1 cellular context compared by ENCODE assay signal in the genomic region with DNA sequence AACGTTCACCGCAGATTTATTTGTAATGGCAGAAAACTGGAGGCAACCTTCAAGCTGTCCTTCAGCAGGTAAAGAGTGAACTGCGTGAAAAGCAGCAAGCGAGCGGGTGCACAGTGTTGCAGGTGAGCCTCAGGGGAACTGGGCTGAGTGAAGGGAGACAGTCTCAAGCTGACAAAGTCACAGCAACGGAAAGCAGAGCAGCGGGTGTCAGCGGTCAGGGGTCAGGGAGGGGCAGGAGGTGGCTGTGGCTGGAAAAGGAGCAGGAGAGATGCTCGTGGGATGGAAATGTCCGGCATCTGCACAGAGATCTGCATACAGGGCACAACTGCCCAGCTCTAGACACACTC.
TF ChIP-seq lines count a peak whose summit lies in the region.

No MANE protein-coding gene starts in this region.

TF ChIP-seq in GM12878, 131 proteins besides CTCF, POLR2A, EP300 and RAD21 (continued from another document):
- TF ChIP-seq, protein P1, sequence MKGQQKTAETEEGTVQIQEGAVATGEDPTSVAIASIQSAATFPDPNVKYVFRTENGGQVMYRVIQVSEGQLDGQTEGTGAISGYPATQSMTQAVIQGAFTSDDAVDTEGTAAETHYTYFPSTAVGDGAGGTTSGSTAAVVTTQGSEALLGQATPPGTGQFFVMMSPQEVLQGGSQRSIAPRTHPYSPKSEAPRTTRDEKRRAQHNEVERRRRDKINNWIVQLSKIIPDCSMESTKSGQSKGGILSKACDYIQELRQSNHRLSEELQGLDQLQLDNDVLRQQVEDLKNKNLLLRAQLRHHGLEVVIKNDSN (IDR thresholded peaks at IDR 0.05; ENCODE audit: borderline replicate concordance, extremely low read length, insufficient read depth, low read depth, low read length): no peak
- TF ChIP-seq SUPT20H (IDR thresholded peaks at IDR 0.05; ENCODE audit: borderline replicate concordance, control insufficient read depth, low read depth, low read length) (no peak), ZNF24 (IDR thresholded peaks at IDR 0.05) (no peak), HDAC2 (IDR thresholded peaks at IDR 0.05) (no peak), NR2F1 (conservative IDR thresholded peaks at IDR 0.05) (peak; percentile 44; the same call in 1 of the 2 replicates), KDM1A (IDR thresholded peaks at IDR 0.05; ENCODE audit: borderline replicate concordance) (no peak), IKZF1 (conservative IDR thresholded peaks at IDR 0.05) (no peak), TCF3 (IDR thresholded peaks at IDR 0.05; ENCODE audit: borderline replicate concordance, insufficient read depth, low read depth, low read length) (no peak), SP1 (IDR thresholded peaks at IDR 0.05; ENCODE audit: low read depth, low read length) (no peak), STAT1 (conservative IDR thresholded peaks at IDR 0.05) (no peak), ZNF217 (IDR thresholded peaks at IDR 0.05) (no peak), ZNF274 (IDR thresholded peaks at IDR 0.05; ENCODE audit: insufficient read depth, insufficient read length) (no peak)
- TF ChIP-seq, protein P2, sequence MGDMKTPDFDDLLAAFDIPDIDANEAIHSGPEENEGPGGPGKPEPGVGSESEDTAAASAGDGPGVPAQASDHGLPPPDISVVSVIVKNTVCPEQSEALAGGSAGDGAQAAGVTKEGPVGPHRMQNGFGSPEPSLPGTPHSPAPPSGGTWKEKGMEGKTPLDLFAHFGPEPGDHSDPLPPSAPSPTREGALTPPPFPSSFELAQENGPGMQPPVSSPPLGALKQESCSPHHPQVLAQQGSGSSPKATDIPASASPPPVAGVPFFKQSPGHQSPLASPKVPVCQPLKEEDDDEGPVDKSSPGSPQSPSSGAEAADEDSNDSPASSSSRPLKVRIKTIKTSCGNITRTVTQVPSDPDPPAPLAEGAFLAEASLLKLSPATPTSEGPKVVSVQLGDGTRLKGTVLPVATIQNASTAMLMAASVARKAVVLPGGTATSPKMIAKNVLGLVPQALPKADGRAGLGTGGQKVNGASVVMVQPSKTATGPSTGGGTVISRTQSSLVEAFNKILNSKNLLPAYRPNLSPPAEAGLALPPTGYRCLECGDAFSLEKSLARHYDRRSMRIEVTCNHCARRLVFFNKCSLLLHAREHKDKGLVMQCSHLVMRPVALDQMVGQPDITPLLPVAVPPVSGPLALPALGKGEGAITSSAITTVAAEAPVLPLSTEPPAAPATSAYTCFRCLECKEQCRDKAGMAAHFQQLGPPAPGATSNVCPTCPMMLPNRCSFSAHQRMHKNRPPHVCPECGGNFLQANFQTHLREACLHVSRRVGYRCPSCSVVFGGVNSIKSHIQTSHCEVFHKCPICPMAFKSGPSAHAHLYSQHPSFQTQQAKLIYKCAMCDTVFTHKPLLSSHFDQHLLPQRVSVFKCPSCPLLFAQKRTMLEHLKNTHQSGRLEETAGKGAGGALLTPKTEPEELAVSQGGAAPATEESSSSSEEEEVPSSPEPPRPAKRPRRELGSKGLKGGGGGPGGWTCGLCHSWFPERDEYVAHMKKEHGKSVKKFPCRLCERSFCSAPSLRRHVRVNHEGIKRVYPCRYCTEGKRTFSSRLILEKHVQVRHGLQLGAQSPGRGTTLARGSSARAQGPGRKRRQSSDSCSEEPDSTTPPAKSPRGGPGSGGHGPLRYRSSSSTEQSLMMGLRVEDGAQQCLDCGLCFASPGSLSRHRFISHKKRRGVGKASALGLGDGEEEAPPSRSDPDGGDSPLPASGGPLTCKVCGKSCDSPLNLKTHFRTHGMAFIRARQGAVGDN (IDR thresholded peaks at IDR 0.05): no peak
- TF ChIP-seq, protein P3, sequence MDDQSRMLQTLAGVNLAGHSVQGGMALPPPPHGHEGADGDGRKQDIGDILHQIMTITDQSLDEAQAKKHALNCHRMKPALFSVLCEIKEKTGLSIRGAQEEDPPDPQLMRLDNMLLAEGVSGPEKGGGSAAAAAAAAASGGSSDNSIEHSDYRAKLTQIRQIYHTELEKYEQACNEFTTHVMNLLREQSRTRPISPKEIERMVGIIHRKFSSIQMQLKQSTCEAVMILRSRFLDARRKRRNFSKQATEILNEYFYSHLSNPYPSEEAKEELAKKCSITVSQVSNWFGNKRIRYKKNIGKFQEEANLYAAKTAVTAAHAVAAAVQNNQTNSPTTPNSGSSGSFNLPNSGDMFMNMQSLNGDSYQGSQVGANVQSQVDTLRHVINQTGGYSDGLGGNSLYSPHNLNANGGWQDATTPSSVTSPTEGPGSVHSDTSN (IDR thresholded peaks at IDR 0.05; ENCODE audit: insufficient replicate concordance, low read depth, low read length): peak; percentile 26
